In the genomic region with DNA sequence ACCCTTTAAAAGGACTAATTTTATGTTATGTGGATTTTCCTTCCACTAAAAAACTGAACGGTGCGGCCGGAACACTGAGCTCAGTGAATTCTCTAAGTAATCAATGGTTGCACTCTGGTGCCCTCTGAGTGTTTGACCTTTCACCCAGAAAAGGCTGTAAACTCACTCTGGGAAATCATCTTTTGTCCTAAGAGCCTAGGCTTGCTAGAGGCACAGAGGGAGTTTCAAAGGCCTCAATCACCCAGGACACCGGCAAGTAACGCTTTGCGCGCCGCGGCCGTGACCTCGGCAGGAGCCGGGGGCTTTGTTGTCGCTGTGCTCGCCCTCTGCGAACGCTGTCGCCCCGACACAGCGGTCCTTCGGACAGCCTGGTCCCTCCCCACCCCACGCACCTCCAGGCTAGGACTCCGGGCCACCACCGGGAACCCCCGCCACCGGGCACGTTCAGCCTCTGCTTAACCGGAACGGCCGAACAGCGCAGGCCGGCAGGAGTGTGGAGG, we compare ENCODE assay signal across 8 cellular contexts. TPM values are rescaled to one million over a fixed set of nuclear protein-coding genes. Genes with fewer than 3 reads are reported as not detected.
DNase-seq lines count a peak whose midpoint lies in the region; ATAC-seq and TF ChIP-seq lines count a peak whose summit lies in the region.

No MANE protein-coding gene starts in this region.

- intact Hi-C loops in activated CD4-positive, alpha-beta memory T cell treated with anti-CD3 and anti-CD28 coated beads for 36 hours (cut with micrococcal nuclease), result loop anchor here (1.0 to 5.0 kb wide), 8 partner anchors 22 to 666 kb away; partner anchors contain the start of genes GAS1, GOLM1, NAA35 and TUT7
- intact Hi-C loops in left ventricle myocardium inferior (cut with micrococcal nuclease), result no loop called here

- no peaks in the 10 kb centered on the region for H3K27me3 ChIP-seq in left ventricle myocardium inferior (ENCODE audit: low read depth)

- peaks cover 8% of the 10 kb centered on the region for H3K36me3 ChIP-seq in left ventricle myocardium inferior

- no peaks in the 10 kb centered on the region for H3K9me3 ChIP-seq in left ventricle myocardium inferior (replicated peaks)

- H3K4me3 ChIP-seq in left ventricle myocardium inferior, result peak overlapping the region; percentile 90
- H3K4me3 ChIP-seq in skin epidermis, result peak overlapping the region; percentile 70 to 99 (median 85)

- POLR2A ChIA-PET in activated CD4-positive, alpha-beta memory T cell treated with anti-CD3 and anti-CD28 coated beads for 36 hours (lab: Charles Lee), result interaction anchor here (0.6 to 2.2 kb wide), 7 partner anchors 14 to 539 kb away, joined by 3 to 7 read pairs (median 3); partner anchors contain the start of gene AGTPBP1

- peak; percentile 30 for DNase-seq in Ammon's horn (ENCODE audit: low spot score)
- no peak for DNase-seq in activated CD4-positive, alpha-beta memory T cell treated with anti-CD3 and anti-CD28 coated beads for 36 hours
- no peak for DNase-seq in left ventricle myocardium inferior
- DNase-seq in omental fat pad (ENCODE audit: low spot score), result no peak
- no peak for DNase-seq in stimulated activated CD4-positive, alpha-beta T cell treated with anti-CD3 and anti-CD28 coated beads, Interleukin-2, amount 100 ng/mL, for 24 hours

- peaks cover 48% of the 10 kb centered on the region for H3K4me1 Mint-ChIP-seq in activated CD4-positive, alpha-beta memory T cell treated with anti-CD3 and anti-CD28 coated beads for 36 hours (ENCODE audit: low read depth)

- H3K27me3 Mint-ChIP-seq in activated CD4-positive, alpha-beta memory T cell treated with anti-CD3 and anti-CD28 coated beads for 36 hours, result no peaks in the 10 kb centered on the region

- no peak for TF ChIP-seq CTCF in left ventricle myocardium inferior (IDR thresholded peaks at IDR 0.05; ENCODE audit: borderline replicate concordance)
- no peak for TF ChIP-seq CTCF in omental fat pad (IDR thresholded peaks at IDR 0.05)

- H3K4me3 Mint-ChIP-seq in activated CD4-positive, alpha-beta memory T cell treated with anti-CD3 and anti-CD28 coated beads for 36 hours, result peak overlapping the region; percentile 92

- H3K27ac ChIP-seq in left ventricle myocardium inferior (replicated peaks) (peak overlapping the region; percentile 98), skin epidermis (peak overlapping the region; percentile 85 to 99 (median 96))

- H3K9me3 Mint-ChIP-seq in activated CD4-positive, alpha-beta memory T cell treated with anti-CD3 and anti-CD28 coated beads for 36 hours, result no peaks in the 10 kb centered on the region

- ATAC-seq in GM18907 (IDR thresholded peaks at IDR 0.05; ENCODE audit: unreplicated experiment), result peak; percentile 25
- peak; percentile 36 for ATAC-seq in HG03354 (IDR thresholded peaks at IDR 0.05; ENCODE audit: poor library complexity, severe bottlenecking, unreplicated experiment)
- no peak for ATAC-seq in omental fat pad (ENCODE audit: low FRiP score)

- H3K4me1 ChIP-seq in left ventricle myocardium inferior, result peaks cover 67% of the 10 kb centered on the region

- peaks cover 2% of the 10 kb centered on the region for H3K36me3 Mint-ChIP-seq in activated CD4-positive, alpha-beta memory T cell treated with anti-CD3 and anti-CD28 coated beads for 36 hours

- peak overlapping the region; percentile 96 for H3K27ac Mint-ChIP-seq in activated CD4-positive, alpha-beta memory T cell treated with anti-CD3 and anti-CD28 coated beads for 36 hours

- CTCF ChIA-PET in activated CD4-positive, alpha-beta memory T cell treated with anti-CD3 and anti-CD28 coated beads for 36 hours (lab: Charles Lee), result interaction anchor here (0.6 to 1.3 kb wide), 2 partner anchors 11 to 79 kb away, joined by 6 read pairs; no protein-coding TSS in a partner anchor

RNA-seq across cellular contexts. Expression of gene ISCA1, which starts 0.7 kb away (rescaled TPM):
- 10 to 100 TPM; 21.4 to 22.1 TPM for total RNA-seq in activated CD4-positive, alpha-beta memory T cell treated with anti-CD3 and anti-CD28 coated beads for 36 hours
- total RNA-seq in left ventricle myocardium inferior (78.3 TPM), omental fat pad (10 to 100 TPM; 50.6 to 67.4 (median 55.6) TPM)

RNA-seq across cellular contexts. Expression of gene C9orf153, which starts 22.2 kb away (rescaled TPM):
- under 1 TPM; 0.26 to 0.39 TPM for total RNA-seq in activated CD4-positive, alpha-beta memory T cell treated with anti-CD3 and anti-CD28 coated beads for 36 hours
- total RNA-seq in left ventricle myocardium inferior (0.38 TPM), omental fat pad (1 to 10 TPM in 2 of 4 donors, under 1 TPM in 2; 0.38 to 2.8 (median 0.83) TPM)
